Comparison of ENCODE assay signal across 12 cellular contexts in genomic region chr5:128271859-128272446, GRCh38.
A peak's percentile ranks its signal among the peaks of the same experiment; 100 is the strongest.
DNase-seq lines count a peak whose midpoint lies in the region; ATAC-seq, FAIRE-seq and TF ChIP-seq lines count a peak whose summit lies in the region.
"Had no signal": no experiment of that assay in that cellular context is flagged by ENCODE, and none has a peak within 500 bp of the region (broad histone marks: within the 10 kb centered on the region; RNA-seq: fewer than 3 reads in every experiment).

No MANE protein-coding gene starts in this region.

- TF ChIP-seq CTCF in brain microvascular endothelial cell (IDR thresholded peaks at IDR 0.05; ENCODE audit: low read depth, low read length, missing control alignments) = no peak

- peaks cover 5% of the 10 kb centered on the region; the same call in 1 of the 2 replicates for H3K4me1 ChIP-seq in BLaER1
- H3K4me1 ChIP-seq in right cardiac atrium (ENCODE audit: control insufficient read depth, insufficient read depth, low read length) = no peaks in the 10 kb centered on the region

- H3K27me3 ChIP-seq in BLaER1 (no peaks in the 10 kb centered on the region), brain microvascular endothelial cell (replicated peaks) (no peaks in the 10 kb centered on the region), right cardiac atrium (ENCODE audit: control insufficient read depth, insufficient read depth) (no peaks in the 10 kb centered on the region)

- no peak for TF ChIP-seq POLR2A in GM12892 (IDR thresholded peaks at IDR 0.05; ENCODE audit: low read depth, low read length)

- peak overlapping the region; percentile 3; the same call in 1 of the 2 replicates for H3K4me2 ChIP-seq in BLaER1

- WGBS in right cardiac atrium = 51% methylated on average over 6 of the region's 6 CpGs

- intact Hi-C loops in right cardiac atrium (cut with DNase I) = no loop called here

- ATAC-seq in right cardiac atrium (peak; percentile 93 to 94), HG03280 (IDR thresholded peaks at IDR 0.05; ENCODE audit: unreplicated experiment) (no peak), HG03378 (IDR thresholded peaks at IDR 0.05; ENCODE audit: unreplicated experiment) (no peak)

- in situ Hi-C loops in brain microvascular endothelial cell (cut with HindIII; ENCODE audit: low pct_ligation_motif_present, low sequenced_read_pairs) = no loop called here

- H3K36me3 ChIP-seq in BLaER1 (no peaks in the 10 kb centered on the region), brain microvascular endothelial cell (replicated peaks) (peaks cover 15% of the 10 kb centered on the region)

- no peaks in the 10 kb centered on the region for H3K9me3 ChIP-seq in BLaER1
- no peaks in the 10 kb centered on the region for H3K9me3 ChIP-seq in right cardiac atrium (ENCODE audit: control insufficient read depth, low read length)

- DNase-seq in HTR-8/SVneo (ENCODE audit: insufficient read length, low spot score) (peak; percentile 3), brain microvascular endothelial cell (peak; percentile 96), right cardiac atrium (no peak), GM12892 (ENCODE audit: insufficient read length) (no peak), NCI-H774 (lab: John Stamatoyannopoulos, UW) (no peak)
- DNase-seq: activated CD4-positive, alpha-beta T cell treated with anti-CD3 and anti-CD28 coated beads, Interleukin-2, amount 50 U/mL, for 4 hours; amygdala; CD4-positive, alpha-beta T cell; NCI-H146 had no signal

- H3K27ac ChIP-seq in BLaER1 (no peak overlapping the region), brain microvascular endothelial cell (peak overlapping the region; percentile 74), right cardiac atrium (ENCODE audit: low read length) (no peak overlapping the region)

- H3K4me3 ChIP-seq in BLaER1 (no peak overlapping the region), brain microvascular endothelial cell (ENCODE audit: low read depth, low read length) (no peak overlapping the region), right cardiac atrium (ENCODE audit: low read length) (peak overlapping the region; percentile 29)

- FAIRE-seq in HTR-8/SVneo (lab: Jason Lieb, UNC) (no peak), GM12892 (lab: Jason Lieb, UNC) (no peak)

- H4K20me1 ChIP-seq in BLaER1 = no peaks in the 10 kb centered on the region

- no peak overlapping the region for H3K9ac ChIP-seq in BLaER1

Comparison
In these comparisons a context has a peak if more than half of its experiments do, and no peak if none do; other contexts are left out.
1. DNase-seq: peak in HTR-8/SVneo (single experiment) and brain microvascular endothelial cell (single experiment); none in right cardiac atrium (0 of 3), GM12892 (single experiment) and NCI-H774 (single experiment).
2. ATAC-seq: peak in right cardiac atrium (2 of 2); none in HG03280 (single experiment) and HG03378 (single experiment).